Comparison of ENCODE assay signal across 8 cellular contexts in genomic region chr1:155172732-155173477, GRCh38. TPM values are rescaled to one million over a fixed set of nuclear protein-coding genes. Genes with fewer than 3 reads are reported as not detected.
DNase-seq lines count a peak whose midpoint lies in the region; ATAC-seq and TF ChIP-seq lines count a peak whose summit lies in the region.

TSS of gene KRTCAP2 (minus strand) at chr1:155173304. CDS start at chr1:155173224, 80 bp downstream.

- peaks cover 49% of the 10 kb centered on the region for H3K4me1 Mint-ChIP-seq in activated T-helper 1 cell treated with anti-CD3 and anti-CD28 coated beads, Interleukin-12 subunit alpha, Interleukin-12 subunit beta, Interleukin-2, Interleukin-4 antibody, amounts not matched to agents 30 ng/mL and 10 ng/mL and 1 ng/mL, durations not matched to agents 14 hours and 24 hours and 36 hours (ENCODE audit: low read depth)
- peaks cover 28 to 41% of the 10 kb centered on the region in 2 donors for H3K4me1 Mint-ChIP-seq in natural killer cell

- no peaks in the 10 kb centered on the region for H4K20me1 ChIP-seq in fibroblast of lung (ENCODE audit: control insufficient read depth, extremely low read depth, insufficient read depth, low read length)

- peak within 1 kb of the TSS; percentile 98 for H3K27ac ChIP-seq in fibroblast of lung (ENCODE audit: insufficient read depth, low read length)

- H3K9me3 Mint-ChIP-seq in activated T-helper 1 cell treated with anti-CD3 and anti-CD28 coated beads, Interleukin-12 subunit alpha, Interleukin-12 subunit beta, Interleukin-2, Interleukin-4 antibody, amounts not matched to agents 30 ng/mL and 10 ng/mL and 1 ng/mL, durations not matched to agents 14 hours and 24 hours and 36 hours: no peaks in the 10 kb centered on the region
- H3K9me3 Mint-ChIP-seq in natural killer cell: no peaks in the 10 kb centered on the region

- H3K36me3 Mint-ChIP-seq in activated T-helper 1 cell treated with anti-CD3 and anti-CD28 coated beads, Interleukin-12 subunit alpha, Interleukin-12 subunit beta, Interleukin-2, Interleukin-4 antibody, amounts not matched to agents 30 ng/mL and 10 ng/mL and 1 ng/mL, durations not matched to agents 14 hours and 24 hours and 36 hours (ENCODE audit: low read depth): peaks cover 30% of the 10 kb centered on the region
- no peaks in the 10 kb centered on the region for H3K36me3 Mint-ChIP-seq in natural killer cell

- peak within 1 kb of the TSS; percentile 96 for H3K4me3 Mint-ChIP-seq in activated T-helper 1 cell treated with anti-CD3 and anti-CD28 coated beads, Interleukin-12 subunit alpha, Interleukin-12 subunit beta, Interleukin-2, Interleukin-4 antibody, amounts not matched to agents 30 ng/mL and 10 ng/mL and 1 ng/mL, durations not matched to agents 14 hours and 24 hours and 36 hours
- H3K4me3 Mint-ChIP-seq in natural killer cell: peak within 1 kb of the TSS; percentile 95

- no peaks in the 10 kb centered on the region for H3K27me3 ChIP-seq in fibroblast of lung (ENCODE audit: control insufficient read depth, insufficient read depth, low read length)

- peaks cover 10% of the 10 kb centered on the region for H3K36me3 ChIP-seq in fibroblast of lung (ENCODE audit: control insufficient read depth, insufficient read depth, low read length)

- intact Hi-C loops in activated T-helper 1 cell treated with anti-CD3 and anti-CD28 coated beads, Interleukin-12 subunit alpha, Interleukin-12 subunit beta, Interleukin-2, Interleukin-4 antibody, amounts not matched to agents 30 ng/mL and 10 ng/mL and 1 ng/mL, durations not matched to agents 14 hours and 24 hours and 36 hours (cut with micrococcal nuclease): loop anchor here (1.0 to 10.0 kb wide), 11 partner anchors 33 to 574 kb away; partner anchors contain the start of genes ADAR, DPM3, EFNA4 and MTX1
- intact Hi-C loops in natural killer cell (cut with micrococcal nuclease): loop anchor here (2.0 kb wide), 1 partner anchor 88 kb away; no protein-coding TSS in a partner anchor

- peak within 1 kb of the TSS; percentile 97 for H3K27ac Mint-ChIP-seq in activated T-helper 1 cell treated with anti-CD3 and anti-CD28 coated beads, Interleukin-12 subunit alpha, Interleukin-12 subunit beta, Interleukin-2, Interleukin-4 antibody, amounts not matched to agents 30 ng/mL and 10 ng/mL and 1 ng/mL, durations not matched to agents 14 hours and 24 hours and 36 hours
- H3K27ac Mint-ChIP-seq in natural killer cell: peak within 1 kb of the TSS; percentile 95 to 99

- H3K27me3 Mint-ChIP-seq in activated T-helper 1 cell treated with anti-CD3 and anti-CD28 coated beads, Interleukin-12 subunit alpha, Interleukin-12 subunit beta, Interleukin-2, Interleukin-4 antibody, amounts not matched to agents 30 ng/mL and 10 ng/mL and 1 ng/mL, durations not matched to agents 14 hours and 24 hours and 36 hours (ENCODE audit: insufficient read depth): no peaks in the 10 kb centered on the region
- H3K27me3 Mint-ChIP-seq in natural killer cell (ENCODE audit: low read depth in 2 of 2): peaks cover 0 to 5% of the 10 kb centered on the region in 2 donors

- peaks cover 11% of the 10 kb centered on the region for H3K79me2 ChIP-seq in fibroblast of lung (ENCODE audit: control insufficient read depth, insufficient read depth, low read length)

- DNase-seq in Daoy (ENCODE audit: low read depth) (peak; percentile 98), LHCN-M2 (ENCODE audit: low read depth) (peak; percentile 94), RPMI7951 (ENCODE audit: low read depth) (peak; percentile 92), fibroblast of lung (ENCODE audit: low read depth in 2 of 2) (peak; percentile 92 to 96), natural killer cell (peak; percentile 89)
- peak; percentile 94 for DNase-seq in activated T-helper 1 cell treated with anti-CD3 and anti-CD28 coated beads, Interleukin-12 subunit alpha, Interleukin-12 subunit beta, Interleukin-2, Interleukin-4 antibody, amounts not matched to agents 30 ng/mL and 10 ng/mL and 1 ng/mL, durations not matched to agents 14 hours and 24 hours and 36 hours (ENCODE audit: low spot score)
- peak; percentile 93 for DNase-seq in stimulated activated naive CD4-positive, alpha-beta T cell treated with Interleukin-2 at 50 U/mL for 16 hours (lab: John Stamatoyannopoulos, UW)

- peak within 1 kb of the TSS; percentile 96 for H3K9ac ChIP-seq in fibroblast of lung (ENCODE audit: insufficient read depth, low read length)

- peak within 1 kb of the TSS; percentile 76 to 97 (median 94) for H3K4me3 ChIP-seq in fibroblast of lung (replicated peaks in 1 of 4; ENCODE audit: control extremely low read depth in 1 of 4, insufficient read depth in 1 of 4, low read depth in 3 of 4, low read length in 4 of 4)

- ATAC-seq in GM21786 (IDR thresholded peaks at IDR 0.05; ENCODE audit: unreplicated experiment) (peak; percentile 78), natural killer cell (peak; percentile 82 to 93 (median 85))

- peak within 1 kb of the TSS; percentile 88 for H2AFZ ChIP-seq in fibroblast of lung (ENCODE audit: low read length)

- peaks cover 8% of the 10 kb centered on the region for H3K4me1 ChIP-seq in fibroblast of lung (ENCODE audit: control insufficient read depth, extremely low read depth, insufficient read depth, low read length)

- H3K9me3 ChIP-seq in fibroblast of lung (ENCODE audit: control insufficient read depth, insufficient read depth, low read depth, low read length): no peaks in the 10 kb centered on the region

- peak; percentile 80 to 90 for TF ChIP-seq CTCF in fibroblast of lung (conservative IDR thresholded peaks at IDR 0.05 in 1 of 2, IDR thresholded peaks at IDR 0.05 in 1 of 2; ENCODE audit: low read depth in 1 of 2, low read length in 2 of 2)
- peak; percentile 94 for TF ChIP-seq CTCF in natural killer cell (IDR thresholded peaks at IDR 0.05)

- peak within 1 kb of the TSS; percentile 95 for H3K4me2 ChIP-seq in fibroblast of lung (ENCODE audit: extremely low read depth, insufficient read depth, low read length)

RNA-seq across cellular contexts. Expression of gene KRTCAP2, which starts in this region (rescaled TPM):
- 123 and 131 TPM in 2 replicates for total RNA-seq in Daoy (2014; rRNA removed; shearing (Covaris generic))
- 95.3 and 96.7 TPM in 2 replicates for total RNA-seq in LHCN-M2 (2014; rRNA removed)
- polyA plus RNA-seq in LHCN-M2 (2012): 306 TPM
- 169 and 172 TPM in 2 replicates for total RNA-seq in RPMI7951 (2014; rRNA removed; shearing (Covaris generic))
- 230 and 238 TPM in 2 replicates for total RNA-seq in activated T-helper 1 cell treated with anti-CD3 and anti-CD28 coated beads, Interleukin-12 subunit alpha, Interleukin-12 subunit beta, Interleukin-2, Interleukin-4 antibody, amounts not matched to agents 30 ng/mL and 10 ng/mL and 1 ng/mL, durations not matched to agents 14 hours and 24 hours and 36 hours
- total RNA-seq in fibroblast of lung: 122 and 125 TPM in 2 replicates
- 123 and 134 TPM in 2 replicates for polyA plus RNA-seq in fibroblast of lung
- polyA plus RNA-seq in fibroblast of lung (2012): 213 and 246 TPM in 2 replicates
- 358 and 370 TPM in 2 replicates for polyA minus RNA-seq in fibroblast of lung (ENCODE audit: low replicate concordance)
- 100 to 1,000 TPM in 2 of 3 donors, 10 to 100 TPM in 1; 95.3 to 113 (median 104) TPM for total RNA-seq in natural killer cell

Comparison
In these comparisons a context has a peak if more than half of its experiments do, and no peak if none do; other contexts are left out.
1. Peak in every context shown above with its lines: DNase-seq, ATAC-seq, H3K4me3 ChIP-seq and H3K27ac ChIP-seq.